ENCODE assay signal across 10 cellular contexts in genomic region chr12:76033116-76034001, GRCh38. TPM values are rescaled to one million over a fixed set of nuclear protein-coding genes. Genes with fewer than 3 reads are reported as not detected.
A peak's percentile ranks its signal among the peaks of the same experiment; 100 is the strongest.
DNase-seq lines count a peak whose midpoint lies in the region; ATAC-seq and TF ChIP-seq lines count a peak whose summit lies in the region.
"Had no signal": no experiment of that assay in that cellular context is flagged by ENCODE, and none has a peak within 500 bp of the region (broad histone marks: within the 10 kb centered on the region; RNA-seq: fewer than 3 reads in every experiment).

No MANE protein-coding gene starts in this region.

- H4K20me1 ChIP-seq in fibroblast of lung (ENCODE audit: control insufficient read depth, extremely low read depth, insufficient read depth, low read length) (no peaks in the 10 kb centered on the region), OCI-LY7 (ENCODE audit: insufficient read depth, low read length) (peaks cover 7% of the 10 kb centered on the region; the same call in 1 of the 2 replicates)

- H3K9me3 ChIP-seq in fibroblast of lung (ENCODE audit: control insufficient read depth, insufficient read depth, low read depth, low read length) (no peaks in the 10 kb centered on the region), OCI-LY7 (ENCODE audit: low read length) (no peaks in the 10 kb centered on the region)

- H3K4me1 ChIP-seq in fibroblast of lung (ENCODE audit: control insufficient read depth, extremely low read depth, insufficient read depth, low read length), result peaks cover 12% of the 10 kb centered on the region
- peaks cover 28% of the 10 kb centered on the region for H3K4me1 ChIP-seq in OCI-LY7 (ENCODE audit: insufficient read depth, low read length, poor library complexity, severe bottlenecking)

- CTCF ChIA-PET in RWPE1 (lab: Yijun Ruan, JAX), result interaction anchor here (0.6 to 1.6 kb wide), 2 partner anchors 44 to 506 kb away, joined by 3 to 5 read pairs; no protein-coding TSS in a partner anchor
- CTCF ChIA-PET in OCI-LY7 (lab: Charles Lee; ENCODE audit: unreplicated experiment), result no interaction called here

- H3K79me2 ChIP-seq in fibroblast of lung (ENCODE audit: control insufficient read depth, insufficient read depth, low read length), result peaks cover 66% of the 10 kb centered on the region
- no peaks in the 10 kb centered on the region for H3K79me2 ChIP-seq in OCI-LY7 (ENCODE audit: insufficient read depth, low read depth, low read length)

- peak overlapping the region; percentile 35; the same call in 1 of the 2 replicates for H3K27ac ChIP-seq in RWPE1
- peak overlapping the region; percentile 97 for H3K27ac ChIP-seq in fibroblast of lung (ENCODE audit: insufficient read depth, low read length)
- H3K27ac ChIP-seq in OCI-LY7 (ENCODE audit: low read depth, low read length, poor library complexity, severe bottlenecking), result no peak overlapping the region

- H3K9ac ChIP-seq in fibroblast of lung (ENCODE audit: insufficient read depth, low read length), result peak overlapping the region; percentile 99

- no peaks in the 10 kb centered on the region for H3K9me3 Mint-ChIP-seq in progenitor cell of endocrine pancreas (ENCODE audit: low read depth)

- no peaks in the 10 kb centered on the region for H3K9me2 ChIP-seq in OCI-LY7 (ENCODE audit: insufficient read depth, low read length)

- DNase-seq in GM06990 (ENCODE audit: extremely low read depth, insufficient read length) (no peak), RWPE1 (ENCODE audit: low spot score) (peak; percentile 20), fibroblast of lung (ENCODE audit: low read depth in 2 of 2) (peak; percentile 59 to 61), progenitor cell of endocrine pancreas (ENCODE audit: low spot score, unreplicated experiment) (no peak), NCI-H1105 (lab: John Stamatoyannopoulos, UW) (no peak), OCI-LY7 (ENCODE audit: low spot score) (no peak), AG08396 (ENCODE audit: low spot score) (no peak)
- DNase-seq: NCI-H1417 had no signal

- H2AFZ ChIP-seq in fibroblast of lung (ENCODE audit: low read length), result no peak overlapping the region
- no peak overlapping the region for H2AFZ ChIP-seq in OCI-LY7 (ENCODE audit: low read length)

- no peak for ATAC-seq in HG03354 (IDR thresholded peaks at IDR 0.05; ENCODE audit: poor library complexity, severe bottlenecking, unreplicated experiment)
- ATAC-seq: sciatic nerve had no signal

- H3K4me3 ChIP-seq in GM06990 (replicated peaks; ENCODE audit: low read depth, low read length), result peak overlapping the region; percentile 77
- peak overlapping the region; percentile 71 to 94 (median 81) for H3K4me3 ChIP-seq in fibroblast of lung (replicated peaks in 1 of 4; ENCODE audit: control extremely low read depth in 1 of 4, insufficient read depth in 1 of 4, low read depth in 3 of 4, low read length in 4 of 4)
- no peak overlapping the region for H3K4me3 ChIP-seq in OCI-LY7 (ENCODE audit: low read depth, low read length, poor library complexity, severe bottlenecking)

- peaks cover 34% of the 10 kb centered on the region for H3K4me1 Mint-ChIP-seq in progenitor cell of endocrine pancreas (ENCODE audit: low read depth)

- no TSS peak for BruUV-seq in OCI-LY7 (replicated peaks; lab: Mats Ljungman, UMichigan)

- H3K27ac Mint-ChIP-seq in progenitor cell of endocrine pancreas, result peak overlapping the region; percentile 98

- peak overlapping the region; percentile 92 for H3K4me2 ChIP-seq in fibroblast of lung (ENCODE audit: extremely low read depth, insufficient read depth, low read length)
- H3K4me2 ChIP-seq in OCI-LY7 (ENCODE audit: low read length), result no peak overlapping the region

- POLR2A ChIA-PET in RWPE1 (lab: Yijun Ruan, JAX; ENCODE audit: low non-redundant PET), result no interaction called here
- POLR2A ChIA-PET in OCI-LY7 (lab: Charles Lee), result interaction anchor here (0.6 to 1.2 kb wide), 6 partner anchors 12 to 257 kb away, joined by 3 to 4 read pairs (median 3); no protein-coding TSS in a partner anchor

- peak overlapping the region; percentile 97 for H3K4me3 Mint-ChIP-seq in progenitor cell of endocrine pancreas (ENCODE audit: low read depth)

- H3K36me3 Mint-ChIP-seq in progenitor cell of endocrine pancreas (ENCODE audit: insufficient read depth), result peaks cover 10% of the 10 kb centered on the region

- intact Hi-C loops in OCI-LY7 (cut with micrococcal nuclease; ENCODE audit: unreplicated experiment), result loop anchor here (5.0 kb wide), 2 partner anchors 521 to 546 kb away; partner anchors contain the start of gene KRR1

- H3K27me3 ChIP-seq in GM06990 (replicated peaks; ENCODE audit: control insufficient read depth, insufficient read depth, low read length) (no peaks in the 10 kb centered on the region), fibroblast of lung (ENCODE audit: control insufficient read depth, insufficient read depth, low read length) (no peaks in the 10 kb centered on the region)

- no peak for TF ChIP-seq CTCF in GM06990 (IDR thresholded peaks at IDR 0.05; ENCODE audit: insufficient read depth, low read length, poor library complexity, severe bottlenecking)
- TF ChIP-seq CTCF in RWPE1 (conservative IDR thresholded peaks at IDR 0.05; ENCODE audit: low read depth), result no peak
- TF ChIP-seq CTCF in fibroblast of lung (conservative IDR thresholded peaks at IDR 0.05 in 1 of 2, IDR thresholded peaks at IDR 0.05 in 1 of 2; ENCODE audit: low read depth in 1 of 2, low read length in 2 of 2), result no peak
- TF ChIP-seq CTCF in progenitor cell of endocrine pancreas (IDR thresholded peaks at IDR 0.05; ENCODE audit: unreplicated experiment), result no peak
- no peak for TF ChIP-seq CTCF in OCI-LY7 (conservative IDR thresholded peaks at IDR 0.05; ENCODE audit: low read length)

- H3K36me3 ChIP-seq in GM06990 (ENCODE audit: control insufficient read depth, insufficient read depth, low read length) (no peaks in the 10 kb centered on the region), fibroblast of lung (ENCODE audit: control insufficient read depth, insufficient read depth, low read length) (peaks cover 8% of the 10 kb centered on the region), OCI-LY7 (ENCODE audit: insufficient read depth, low read length) (no peaks in the 10 kb centered on the region)

- no peaks in the 10 kb centered on the region for H3K27me3 Mint-ChIP-seq in progenitor cell of endocrine pancreas

RNA-seq across cellular contexts. Expression of gene PHLDA1, which starts 1.8 kb away (rescaled TPM):
- total RNA-seq in fibroblast of lung, result 127 and 252 TPM in 2 replicates
- polyA plus RNA-seq in fibroblast of lung, result 48.1 and 125 TPM in 2 replicates
- polyA plus RNA-seq in fibroblast of lung (2012), result 50.4 and 127 TPM in 2 replicates
- polyA minus RNA-seq in fibroblast of lung (ENCODE audit: low replicate concordance), result 22.8 and 76.1 TPM in 2 replicates
- 45.4 and 47.4 TPM in 2 replicates for total RNA-seq in progenitor cell of endocrine pancreas
- 0.44 and 0.54 TPM in 2 replicates for total RNA-seq in OCI-LY7 (2014; rRNA removed; shearing (Covaris generic))
- 2.1 and 2.3 TPM in 2 replicates for total RNA-seq in OCI-LY7 (2022)

RNA-seq across cellular contexts. Expression of gene NAP1L1, which starts 51.1 kb away (rescaled TPM):
- total RNA-seq in fibroblast of lung, result 275 and 299 TPM in 2 replicates
- polyA plus RNA-seq in fibroblast of lung, result 574 and 695 TPM in 2 replicates
- polyA plus RNA-seq in fibroblast of lung (2012), result 533 and 666 TPM in 2 replicates
- 9.2 and 16.5 TPM in 2 replicates for polyA minus RNA-seq in fibroblast of lung (ENCODE audit: low replicate concordance)
- 785 and 824 TPM in 2 replicates for total RNA-seq in progenitor cell of endocrine pancreas
- total RNA-seq in OCI-LY7 (2014; rRNA removed; shearing (Covaris generic)), result 348 and 487 TPM in 2 replicates
- total RNA-seq in OCI-LY7 (2022), result 904 and 1,048 TPM in 2 replicates

Comparison
In these comparisons a context has a peak if more than half of its experiments do, and no peak if none do; other contexts are left out.
1. DNase-seq: peak in RWPE1 (single experiment) and fibroblast of lung (2 of 2); none in GM06990 (single experiment), progenitor cell of endocrine pancreas (single experiment), NCI-H1105 (single experiment), OCI-LY7 (single experiment) and AG08396 (single experiment).
2. RNA of gene PHLDA1, which starts 1.8 kb away (total RNA-seq): 127 to 252 TPM in fibroblast of lung and 45.4 to 47.4 TPM in progenitor cell of endocrine pancreas; 0.44 to 2.3 TPM in OCI-LY7; every median in the first group is over 10 times any median in the second.